Comparison of ENCODE assay signal across 26 cellular contexts in genomic region chr2:59961733-59962132, GRCh38.
"Had no signal": no experiment of that assay in that cellular context is flagged by ENCODE, and none has a peak within 500 bp of the region (broad histone marks: within the 10 kb centered on the region; RNA-seq: fewer than 3 reads in every experiment).

No MANE protein-coding gene starts in this region.

- FAIRE-seq: colon, endothelial cell of umbilical vein, frontal cortex, urothelium cell line had no signal

- H3K36me3 Mint-ChIP-seq: immature natural killer cell, natural killer cell had no signal

- H3K27ac Mint-ChIP-seq: immature natural killer cell, natural killer cell had no signal

- ATAC-seq: natural killer cell had no signal

- H3K4me3 ChIP-seq: dorsolateral prefrontal cortex, ovary, right lobe of liver, smooth muscle cell, stomach, thyroid gland had no signal

- H3K4me1 Mint-ChIP-seq: immature natural killer cell, natural killer cell had no signal

- H3K4me3 Mint-ChIP-seq: immature natural killer cell, natural killer cell had no signal

- H3K27me3 ChIP-seq: ovary, right lobe of liver, stomach, thyroid gland had no signal

- H3K9me3 Mint-ChIP-seq: immature natural killer cell, natural killer cell had no signal

- DNase-seq: central memory CD4-positive, alpha-beta T cell; dorsolateral prefrontal cortex; effector CD8-positive, alpha-beta T cell; hypothalamus; immature natural killer cell; islet precursor cell; kidney glomerular epithelial cell; mesenchymal stem cell; midbrain; natural killer cell; occipital lobe; ovary; right lobe of liver; stimulated activated CD4-positive, alpha-beta T cell treated with anti-CD3 and anti-CD28 coated beads, Interleukin-12 subunit alpha, Interleukin-12 subunit beta, amount 100 ng/mL, for 4 hours; stimulated activated CD4-positive, alpha-beta T cell treated with anti-CD3 and anti-CD28 coated beads, Interleukin-1b, Interleukin-23, amount 100 ng/mL, for 48 hours; stimulated activated CD4-positive, alpha-beta T cell treated with anti-CD3 and anti-CD28 coated beads, Interleukin-4, amount 100 ng/mL, for 1 hour; stimulated activated CD8-positive, alpha-beta memory T cell treated with anti-CD3 and anti-CD28 coated beads, Interleukin-4, amount 100 ng/mL, for 48 hours; stimulated activated naive CD4-positive, alpha-beta T cell treated with Interleukin-2 at 50 U/mL for 16 hours; stomach; thyroid gland; trophoblast cell had no signal

- H3K4me2 ChIP-seq: smooth muscle cell had no signal

- H3K36me3 ChIP-seq: ovary, right lobe of liver, stomach, thyroid gland had no signal

- H3K4me1 ChIP-seq: stomach, thyroid gland had no signal

- H3K9me3 ChIP-seq: ovary, right lobe of liver, stomach, thyroid gland had no signal

- H3K27ac ChIP-seq: dorsolateral prefrontal cortex, ovary, right lobe of liver, stomach, thyroid gland had no signal
